Comparison of ENCODE assay signal across 1 cellular context in genomic region chr7:30284298-30285066, GRCh38.
TF ChIP-seq lines count a peak whose summit lies in the region.

Gene ZNRF2 (plus strand): TSS chr7:30284597. CDS start chr7:30285358, 761 bp downstream.

TF ChIP-seq in K562, 482 proteins besides CTCF, POLR2A, EP300 and RAD21 (continued from another document and continues in another):
- no peak; the same call in none of the 2 replicates for TF ChIP-seq HES1 (IDR thresholded peaks at IDR 0.05; ENCODE audit: low read depth)
- no peak for TF ChIP-seq SREBF2 (CRISPR knock-in tag; IDR thresholded peaks at IDR 0.05)
- TF ChIP-seq ZBTB40 (IDR thresholded peaks at IDR 0.05), result no peak
- no peak for TF ChIP-seq ZBTB40 (CRISPR knock-in tag; IDR thresholded peaks at IDR 0.05)
- no peak; the same call in 1 of the 2 replicates for TF ChIP-seq ZNF232 (CRISPR knock-in tag; IDR thresholded peaks at IDR 0.05)
- TF ChIP-seq WHSC1 (IDR thresholded peaks at IDR 0.05; ENCODE audit: low read length), result no peak
- no peak for TF ChIP-seq GATA2 (CRISPR knock-in tag; IDR thresholded peaks at IDR 0.05)
- TF ChIP-seq ZNF398 (CRISPR knock-in tag; IDR thresholded peaks at IDR 0.05), result no peak
- no peak for TF ChIP-seq ZSCAN32 (CRISPR knock-in tag; IDR thresholded peaks at IDR 0.05)
- no peak for TF ChIP-seq BRF1 (IDR thresholded peaks at IDR 0.05; ENCODE audit: borderline replicate concordance, extremely low read depth, insufficient read length)
- TF ChIP-seq TARDBP (IDR thresholded peaks at IDR 0.05), result peak; percentile 92
- TF ChIP-seq ZNF354B (CRISPR knock-in tag; IDR thresholded peaks at IDR 0.05), result no peak
- peak; percentile 9; the same call in 1 of the 2 replicates for TF ChIP-seq GABPB1 (CRISPR knock-in tag; IDR thresholded peaks at IDR 0.05)
- TF ChIP-seq RBBP5 (IDR thresholded peaks at IDR 0.05; ENCODE audit: borderline replicate concordance, insufficient read depth, low read length, poor library complexity, severe bottlenecking), result no peak
- 0 out of 2 replicates have a peak, but pooled peaks have one; percentile 45 for TF ChIP-seq ZBED1 (IDR thresholded peaks at IDR 0.05)
- TF ChIP-seq MCM5 (IDR thresholded peaks at IDR 0.05; ENCODE audit: low read depth), result no peak
- TF ChIP-seq ZBTB26 (CRISPR knock-in tag; IDR thresholded peaks at IDR 0.05), result no peak
- TF ChIP-seq SRSF1 (IDR thresholded peaks at IDR 0.05; ENCODE audit: low read depth, low read length), result no peak
- peak; percentile 72; the same call in 1 of the 2 replicates for TF ChIP-seq FOXP4 (CRISPR knock-in tag; IDR thresholded peaks at IDR 0.05; ENCODE audit: borderline replicate concordance)
- no peak for TF ChIP-seq MBD1 (CRISPR knock-in tag; IDR thresholded peaks at IDR 0.05)
- TF ChIP-seq MCM7 (IDR thresholded peaks at IDR 0.05), result no peak
- peak; percentile 55; the same call in 1 of the 2 replicates for TF ChIP-seq KLF16 (IDR thresholded peaks at IDR 0.05)
- no peak for TF ChIP-seq PTRF (tag; IDR thresholded peaks at IDR 0.05)
- TF ChIP-seq CTCFL (IDR thresholded peaks at IDR 0.05; ENCODE audit: borderline replicate concordance, insufficient read depth, low read depth, low read length, poor library complexity, severe bottlenecking), result peak; percentile 33
- no peak for TF ChIP-seq SP2 (IDR thresholded peaks at IDR 0.05; ENCODE audit: extremely low read depth, low read depth, low read length, poor library complexity, severe bottlenecking)
- no peak for TF ChIP-seq TGIF2 (CRISPR knock-in tag; IDR thresholded peaks at IDR 0.05)
- no peak for TF ChIP-seq HDAC3 (IDR thresholded peaks at IDR 0.05; ENCODE audit: borderline replicate concordance, partially characterized antibody)
- no peak for TF ChIP-seq BCL6 (CRISPR knock-in tag; IDR thresholded peaks at IDR 0.05)
- TF ChIP-seq STAT5B (CRISPR knock-in tag; IDR thresholded peaks at IDR 0.05), result no peak
- TF ChIP-seq SNRNP70 (optimal IDR thresholded peaks at IDR 0.05; ENCODE audit: low read depth, low read length), result no peak
- TF ChIP-seq SAFB2 (IDR thresholded peaks at IDR 0.05; ENCODE audit: borderline replicate concordance, low read depth, low read length, severe bottlenecking), result no peak
- peak; percentile 36; the same call in 1 of the 2 replicates for TF ChIP-seq ZNF76 (CRISPR knock-in tag; IDR thresholded peaks at IDR 0.05; ENCODE audit: borderline replicate concordance)
- TF ChIP-seq SIN3A (IDR thresholded peaks at IDR 0.05; ENCODE audit: borderline replicate concordance in 2 of 2, control insufficient read depth in 1 of 2, low read depth in 2 of 2, low read length in 2 of 2), result peak in 1 of 2 experiments; percentile 23; a peak in 1 of 4 replicates
- no peak for TF ChIP-seq ZNF512 (tag; IDR thresholded peaks at IDR 0.05)
- TF ChIP-seq EP400 (IDR thresholded peaks at IDR 0.05), result peak; percentile 67; the same call in 1 of the 2 replicates
- no peak for TF ChIP-seq E2F5 (CRISPR knock-in tag; IDR thresholded peaks at IDR 0.05)
